ENCODE assay signal across 8 cellular contexts in the genomic region with DNA sequence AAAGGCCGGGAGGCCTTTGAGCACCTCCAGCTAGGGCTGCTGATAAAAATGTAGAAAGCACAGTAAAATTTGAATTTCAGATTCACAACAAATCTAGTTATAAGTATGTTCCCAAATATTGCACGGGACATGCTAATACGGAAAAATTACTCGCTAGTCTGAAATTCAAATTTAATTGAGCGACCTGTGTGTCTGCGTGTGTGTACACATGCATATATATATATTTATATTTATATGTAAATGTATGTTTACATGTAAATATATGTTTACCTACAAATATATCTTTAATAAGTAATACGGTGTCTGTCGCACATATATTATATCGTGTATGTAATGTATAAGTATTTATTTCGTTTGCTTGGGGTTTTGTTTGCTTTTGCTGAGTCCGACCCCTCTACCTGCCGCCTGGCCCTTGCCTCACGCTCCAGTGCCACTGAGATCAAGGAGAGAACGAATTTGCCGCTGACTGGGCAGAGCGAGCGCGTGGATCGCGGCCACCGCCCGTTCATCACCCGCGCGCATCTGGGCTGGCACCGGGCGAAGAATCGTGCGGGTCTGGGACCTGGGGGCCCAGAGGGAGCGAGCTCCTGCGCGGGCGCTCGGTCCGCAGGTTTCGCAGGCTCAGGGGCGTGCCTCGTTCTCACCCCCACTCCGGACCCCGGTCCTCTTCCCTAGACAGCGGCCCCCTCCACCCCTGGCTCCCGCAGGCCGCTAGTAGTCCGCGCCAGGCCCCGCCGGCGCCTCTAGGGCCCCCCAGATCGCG. TPM values are rescaled to one million over a fixed set of nuclear protein-coding genes. Genes with fewer than 3 reads are reported as not detected.
DNase-seq lines count a peak whose midpoint lies in the region; ATAC-seq and TF ChIP-seq lines count a peak whose summit lies in the region.

No MANE protein-coding gene starts in this region.

- peaks cover 20% of the 10 kb centered on the region for H3K27me3 Mint-ChIP-seq in activated naive CD4-positive, alpha-beta T cell treated with anti-CD3 and anti-CD28 coated beads, Interleukin-2, amount 50 U/mL, for 24 hours
- peaks cover 46% of the 10 kb centered on the region for H3K27me3 Mint-ChIP-seq in mesothelial cell of epicardium (ENCODE audit: low read depth)

- in situ Hi-C loops in astrocyte of the spinal cord (cut with HindIII; ENCODE audit: low sequenced_read_pairs) = no loop called here

- H3K9me3 ChIP-seq in upper lobe of left lung = no peaks in the 10 kb centered on the region
- no peaks in the 10 kb centered on the region for H3K9me3 ChIP-seq in BE2C

- 9 to 11% methylated on average over 41 to 49 of the region's 50 CpGs for WGBS in upper lobe of left lung, 2 donors

- H3K36me3 Mint-ChIP-seq in activated naive CD4-positive, alpha-beta T cell treated with anti-CD3 and anti-CD28 coated beads, Interleukin-2, amount 50 U/mL, for 24 hours = peaks cover 3% of the 10 kb centered on the region
- H3K36me3 Mint-ChIP-seq in mesothelial cell of epicardium = peaks cover 3% of the 10 kb centered on the region

- peaks cover 36 to 45% (median 40%) of the 10 kb centered on the region in 4 donors for H3K4me1 ChIP-seq in upper lobe of left lung
- H3K4me1 ChIP-seq in BE2C = no peaks in the 10 kb centered on the region

- TF ChIP-seq EP300 in upper lobe of left lung (IDR thresholded peaks at IDR 0.05) = no peak

- no peak for DNase-seq in activated naive CD4-positive, alpha-beta T cell (lab: John Stamatoyannopoulos, UW)
- no peak for DNase-seq in astrocyte of the spinal cord (ENCODE audit: low read depth, low spot score)
- DNase-seq in mesothelial cell of epicardium (ENCODE audit: low spot score in 2 of 2, unreplicated experiment in 2 of 2) = no peak
- DNase-seq in upper lobe of left lung = peak in 1 of 2 donors; percentile 82
- DNase-seq in BE2C = no peak
- no peak for DNase-seq in NCI-H187 (lab: John Stamatoyannopoulos, UW)
- DNase-seq in RPMI8226 = no peak

- ATAC-seq in upper lobe of left lung (ENCODE audit: low FRiP score in 2 of 2) = no peak

- peaks cover 5 to 19% (median 13%) of the 10 kb centered on the region in 4 donors for H3K36me3 ChIP-seq in upper lobe of left lung
- H3K36me3 ChIP-seq in BE2C = no peaks in the 10 kb centered on the region

- peaks cover 29% of the 10 kb centered on the region for H3K4me1 Mint-ChIP-seq in activated naive CD4-positive, alpha-beta T cell treated with anti-CD3 and anti-CD28 coated beads, Interleukin-2, amount 50 U/mL, for 24 hours
- peaks cover 17% of the 10 kb centered on the region for H3K4me1 Mint-ChIP-seq in mesothelial cell of epicardium

- TF ChIP-seq CTCF in astrocyte of the spinal cord (IDR thresholded peaks at IDR 0.05; ENCODE audit: low read depth, low read length) = no peak
- no peak for TF ChIP-seq CTCF in mesothelial cell of epicardium (IDR thresholded peaks at IDR 0.05; ENCODE audit: unreplicated experiment)
- no peak for TF ChIP-seq CTCF in upper lobe of left lung (IDR thresholded peaks at IDR 0.05)
- TF ChIP-seq CTCF in BE2C (IDR thresholded peaks at IDR 0.05; ENCODE audit: low read depth, low read length) = no peak

- peak overlapping the region; percentile 76 for H3K4me3 ChIP-seq in astrocyte of the spinal cord (ENCODE audit: low read depth, low read length)
- H3K4me3 ChIP-seq in upper lobe of left lung = peak overlapping the region; percentile 93 to 100 (median 97)
- no peak overlapping the region for H3K4me3 ChIP-seq in BE2C (ENCODE audit: low read depth, low read length)

- H3K9me3 Mint-ChIP-seq in activated naive CD4-positive, alpha-beta T cell treated with anti-CD3 and anti-CD28 coated beads, Interleukin-2, amount 50 U/mL, for 24 hours = no peaks in the 10 kb centered on the region
- H3K9me3 Mint-ChIP-seq in mesothelial cell of epicardium = no peaks in the 10 kb centered on the region

- H3K27me3 ChIP-seq in upper lobe of left lung = peaks cover 0 to 36% (median 23%) of the 10 kb centered on the region in 4 donors
- 0 out of 2 replicates have a peak, but pooled peaks cover 3% of the 10 kb centered on the region for H3K27me3 ChIP-seq in BE2C

- no peak overlapping the region for H3K27ac ChIP-seq in upper lobe of left lung

- TF ChIP-seq POLR2A in upper lobe of left lung (IDR thresholded peaks at IDR 0.05) = no peak

- peak overlapping the region; percentile 84 for H3K27ac Mint-ChIP-seq in activated naive CD4-positive, alpha-beta T cell treated with anti-CD3 and anti-CD28 coated beads, Interleukin-2, amount 50 U/mL, for 24 hours
- no peak overlapping the region for H3K27ac Mint-ChIP-seq in mesothelial cell of epicardium

- peak overlapping the region; percentile 86 for H3K4me3 Mint-ChIP-seq in activated naive CD4-positive, alpha-beta T cell treated with anti-CD3 and anti-CD28 coated beads, Interleukin-2, amount 50 U/mL, for 24 hours
- peak overlapping the region; percentile 68 for H3K4me3 Mint-ChIP-seq in mesothelial cell of epicardium

RNA-seq across cellular contexts. Expression of gene WRAP73, which starts 0.5 kb away (rescaled TPM):
- total RNA-seq in mesothelial cell of epicardium (20.8 to 26.4 TPM (median 21.4 TPM) in 3 replicates), upper lobe of left lung (10 to 100 TPM; 14.0 to 33.5 (median 19.9) TPM)
- 33.7 TPM for polyA plus RNA-seq in BE2C (2012; ENCODE audit: insufficient read depth, insufficient read length, low read depth)

RNA-seq across cellular contexts. Expression of gene TP73, which starts 1.9 kb away (rescaled TPM):
- total RNA-seq in mesothelial cell of epicardium = 1.0 to 1.4 TPM (median 1.2 TPM) in 3 replicates
- 1 to 10 TPM in 5 of 6 donors, under 1 TPM in 1; 0.77 to 9.8 (median 4.1) TPM for total RNA-seq in upper lobe of left lung
- polyA plus RNA-seq in BE2C (2012; ENCODE audit: insufficient read depth, insufficient read length, low read depth) = 3.6 TPM

RNA-seq across cellular contexts. Expression of gene TPRG1L, which starts 25.6 kb away (rescaled TPM):
- total RNA-seq in mesothelial cell of epicardium (15.1 to 15.9 TPM (median 15.7 TPM) in 3 replicates), upper lobe of left lung (10 to 100 TPM; 16.6 to 48.3 (median 40.2) TPM)
- 35.9 TPM for polyA plus RNA-seq in BE2C (2012; ENCODE audit: insufficient read depth, insufficient read length, low read depth)

RNA-seq across cellular contexts. Expression of gene MEGF6, which starts 39.1 kb away (rescaled TPM):
- total RNA-seq in mesothelial cell of epicardium (194 to 209 TPM (median 204 TPM) in 3 replicates), upper lobe of left lung (100 to 1,000 TPM in 1 of 6 donors, 10 to 100 TPM in 5; 23.8 to 128 (median 83.5) TPM)
- polyA plus RNA-seq in BE2C (2012; ENCODE audit: insufficient read depth, insufficient read length, low read depth) = 0.93 TPM
